29 cellular contexts compared by ENCODE assay signal in genomic region chr9:130894546-130894945, GRCh38. TPM values are rescaled to one million over a fixed set of nuclear protein-coding genes. Genes with fewer than 3 reads are reported as not detected.
A peak's percentile ranks its signal among the peaks of the same experiment; 100 is the strongest.
DNase-seq lines count a peak whose midpoint lies in the region; ATAC-seq and TF ChIP-seq lines count a peak whose summit lies in the region.
"Had no signal": no experiment of that assay in that cellular context is flagged by ENCODE, and none has a peak within 500 bp of the region (broad histone marks: within the 10 kb centered on the region; RNA-seq: fewer than 3 reads in every experiment).

No MANE protein-coding gene starts in this region.

- H2AFZ ChIP-seq in neuronal stem cell (ENCODE audit: low read length), result no peak overlapping the region

- H4K8ac ChIP-seq in neuronal stem cell (ENCODE audit: low read depth, low read length), result no peak overlapping the region

- H4K91ac ChIP-seq in neuronal stem cell (ENCODE audit: low read depth, low read length, poor library complexity), result no peak overlapping the region

- H3K14ac ChIP-seq in neuronal stem cell (ENCODE audit: low read length), result no peak overlapping the region

- no peak overlapping the region for H2BK120ac ChIP-seq in neuronal stem cell (ENCODE audit: low read depth, low read length)

- H3K27ac ChIP-seq in BLaER1, result no peak overlapping the region
- H3K27ac ChIP-seq in neuronal stem cell (replicated peaks; ENCODE audit: low read length), result no peak overlapping the region
- H3K27ac ChIP-seq in upper lobe of right lung, result no peak overlapping the region
- H3K27ac ChIP-seq: heart right ventricle had no signal

- H2BK15ac ChIP-seq in neuronal stem cell (ENCODE audit: low read length), result no peak overlapping the region

- DNase-seq in HUDEP-2 (lab: John Stamatoyannopoulos, UW; ENCODE audit: unreplicated experiment in 76 of 76) (peak in 63 of 76 experiments; percentile 7 to 72 (median 32)), fibroblast of mammary gland (ENCODE audit: low read depth) (peak; percentile 16), neuronal stem cell (ENCODE audit: low spot score) (no peak), NOMO-1 treated with DMSO at 0.1 percent for 48 hours (lab: John Stamatoyannopoulos, UW; ENCODE audit: unreplicated experiment) (no peak), upper lobe of right lung (no peak)
- DNase-seq: activated CD4-positive, alpha-beta T cell treated with anti-CD3 and anti-CD28 coated beads for 48 hours; activated CD8-positive, alpha-beta memory T cell treated with anti-CD3 and anti-CD28 coated beads for 24 hours; activated effector memory CD4-positive, alpha-beta T cell treated with anti-CD3 and anti-CD28 coated beads, Interleukin-2, amount 50 U/mL, for 16 hours; activated naive CD8-positive, alpha-beta T cell treated with anti-CD3 and anti-CD28 coated beads, Interleukin-2, amount 10 ng/mL, durations not matched to agents 7 days and 5 days; Calu3; foreskin fibroblast; heart right ventricle; mammary epithelial cell; NCI-H1436; NCI-H2107; NCI-H446 treated with DMSO at 0.1 percent for 48 hours; occipital lobe; stimulated activated CD4-positive, alpha-beta T cell treated with anti-CD3 and anti-CD28 coated beads, Interleukin-2, amount 100 ng/mL, for 24 hours; trophoblast cell had no signal

- H2BK12ac ChIP-seq in neuronal stem cell (ENCODE audit: low read length), result no peak overlapping the region

- H3K36me3 ChIP-seq in BLaER1 (peaks cover 10% of the 10 kb centered on the region), neuronal stem cell (replicated peaks in 1 of 2; ENCODE audit: control insufficient read depth in 2 of 2, insufficient read depth in 2 of 2, low read length in 2 of 2) (peaks cover 11 to 46% of the 10 kb centered on the region in 2 donors), upper lobe of right lung (peaks cover 21% of the 10 kb centered on the region)

- no peak for TF ChIP-seq CTCF in fibroblast of mammary gland (conservative IDR thresholded peaks at IDR 0.05; ENCODE audit: control insufficient read depth, insufficient read depth, low read depth, low read length)
- no peak for TF ChIP-seq CTCF in upper lobe of right lung (IDR thresholded peaks at IDR 0.05)

- H3K4me1 ChIP-seq in BLaER1 (peaks cover 72% of the 10 kb centered on the region), neuronal stem cell (ENCODE audit: control insufficient read depth in 2 of 2, insufficient read depth in 1 of 2, low read depth in 1 of 2, low read length in 2 of 2) (peaks cover 14 to 21% of the 10 kb centered on the region in 2 donors), upper lobe of right lung (no peaks in the 10 kb centered on the region)

- H2AK5ac ChIP-seq in neuronal stem cell (ENCODE audit: low read depth, low read length), result no peak overlapping the region

- H3K4me2 ChIP-seq in BLaER1 (peak overlapping the region; percentile 84), neuronal stem cell (ENCODE audit: insufficient read depth, low read length, poor library complexity, severe bottlenecking) (no peak overlapping the region)

- H2BK5ac ChIP-seq in neuronal stem cell (ENCODE audit: low read length), result no peak overlapping the region

- H3K23ac ChIP-seq in neuronal stem cell (ENCODE audit: low read depth, low read length, poor library complexity), result peak overlapping the region; percentile 50

- H3K18ac ChIP-seq in neuronal stem cell (ENCODE audit: low read length), result no peak overlapping the region

- no peaks in the 10 kb centered on the region for H3K27me3 ChIP-seq in BLaER1
- H3K27me3 ChIP-seq in neuronal stem cell (ENCODE audit: control insufficient read depth in 3 of 3, insufficient read depth in 3 of 3, low read depth in 1 of 3, low read length in 3 of 3), result peaks cover 0 to 2% (median 0%) of the 10 kb centered on the region in 3 experiments
- H3K27me3 ChIP-seq in upper lobe of right lung, result no peaks in the 10 kb centered on the region

- peaks cover 62% of the 10 kb centered on the region for H4K20me1 ChIP-seq in BLaER1

- ATAC-seq in GM19455 (IDR thresholded peaks at IDR 0.05; ENCODE audit: unreplicated experiment), result no peak
- no peak for ATAC-seq in upper lobe of right lung
- no peak for ATAC-seq in HG02981 (IDR thresholded peaks at IDR 0.05; ENCODE audit: unreplicated experiment)
- ATAC-seq: HCT116 had no signal

- intact Hi-C loops in upper lobe of right lung (cut with DNase I), result no loop called here

- H3K4me3 ChIP-seq in BLaER1, result no peak overlapping the region
- no peak overlapping the region for H3K4me3 ChIP-seq in fibroblast of mammary gland (ENCODE audit: control insufficient read depth, low read depth, low read length)
- no peak overlapping the region for H3K4me3 ChIP-seq in neuronal stem cell (ENCODE audit: low read length in 2 of 2)
- H3K4me3 ChIP-seq in upper lobe of right lung, result no peak overlapping the region
- H3K4me3 ChIP-seq: skin epidermis had no signal

- WGBS in neuronal stem cell (ENCODE audit: extremely low coverage in 2 of 2, insufficient read length in 2 of 2, insufficient replicate concordance in 1 of 2), 2 donors, result no CpG with 5 or more reads among the region's 7 CpGs

- peak overlapping the region; percentile 8; the same call in 1 of the 2 replicates for H3K9ac ChIP-seq in BLaER1
- H3K9ac ChIP-seq in neuronal stem cell (ENCODE audit: low read depth, low read length, poor library complexity), result no peak overlapping the region

- H3K79me1 ChIP-seq in neuronal stem cell (ENCODE audit: low read depth, low read length), result peaks cover 4% of the 10 kb centered on the region

- no peaks in the 10 kb centered on the region for H3K9me3 ChIP-seq in BLaER1
- H3K9me3 ChIP-seq in neuronal stem cell (replicated peaks in 1 of 2; ENCODE audit: control insufficient read depth in 2 of 2, insufficient read depth in 1 of 2, low read depth in 1 of 2, low read length in 2 of 2), result no peaks in the 10 kb centered on the region
- H3K9me3 ChIP-seq in upper lobe of right lung, result no peaks in the 10 kb centered on the region
- H3K9me3 ChIP-seq: heart right ventricle had no signal

- H3K4ac ChIP-seq in neuronal stem cell (ENCODE audit: low read length), result no peak overlapping the region

RNA-seq across cellular contexts. Expression of gene QRFP, which starts 2.1 kb away (rescaled TPM):
- polyA plus RNA-seq in neuronal stem cell (2013, experiment 1 of 2), result not detected
- not detected for polyA plus RNA-seq in neuronal stem cell (2013, experiment 2 of 2)
- total RNA-seq in upper lobe of right lung, result not detected
- total RNA-seq: activated naive CD8-positive, alpha-beta T cell treated with anti-CD3 and anti-CD28 coated beads, Interleukin-2, amount 10 ng/mL, durations not matched to agents 7 days and 5 days; Calu3; Daoy; dermis microvascular lymphatic vessel endothelial cell; endothelial cell of umbilical vein; heart right ventricle; mammary epithelial cell; occipital lobe; OCI-LY7 had no signal
- polyA plus RNA-seq: endothelial cell of umbilical vein, mammary epithelial cell had no signal

RNA-seq across cellular contexts. Expression of gene FIBCD1, which starts 44.5 kb away (rescaled TPM):
- polyA plus RNA-seq in neuronal stem cell (2013, experiment 1 of 2), result 0.82 TPM
- 0.89 TPM for polyA plus RNA-seq in neuronal stem cell (2013, experiment 2 of 2)
- total RNA-seq in upper lobe of right lung, result 2.7 TPM
- total RNA-seq: activated naive CD8-positive, alpha-beta T cell treated with anti-CD3 and anti-CD28 coated beads, Interleukin-2, amount 10 ng/mL, durations not matched to agents 7 days and 5 days; endothelial cell of umbilical vein; OCI-LY7 had no signal
- polyA plus RNA-seq: CD14-positive monocyte had no signal

RNA-seq across cellular contexts. Expression of gene ABL1, which starts 59.5 kb away (rescaled TPM):
- polyA plus RNA-seq in neuronal stem cell (2013, experiment 1 of 2), result 50.4 TPM
- 51.5 TPM for polyA plus RNA-seq in neuronal stem cell (2013, experiment 2 of 2)
- 52.1 TPM for total RNA-seq in upper lobe of right lung

Comparison
In these comparisons a context has a peak if more than half of its experiments do, and no peak if none do; other contexts are left out.
1. DNase-seq: peak in HUDEP-2 (63 of 76) and fibroblast of mammary gland (single experiment); none in neuronal stem cell (single experiment), NOMO-1 treated with DMSO at 0.1 percent for 48 hours (single experiment) and upper lobe of right lung (single experiment).